ENCODE assay signal across 8 cellular contexts in genomic region chr6:119445666-119446622, GRCh38.
DNase-seq lines count a peak whose midpoint lies in the region; ATAC-seq and TF ChIP-seq lines count a peak whose summit lies in the region.

No MANE protein-coding gene starts in this region.

- DNase-seq in GM23248 (peak; percentile 64), PC-3 (peak; percentile 42), fibroblast of villous mesenchyme (ENCODE audit: low read depth) (peak; percentile 64), KG1 (lab: John Stamatoyannopoulos, UW) (no peak), KBM-7 (no peak), NCI-H1694 treated with DMSO at 0.1 percent for 48 hours (lab: John Stamatoyannopoulos, UW) (no peak)
- DNase-seq in stimulated activated effector memory CD8-positive, alpha-beta T cell treated with anti-CD3 and anti-CD28 coated beads, Interleukin-12 subunit alpha, Interleukin-12 subunit beta, amount 100 ng/mL, for 72 hours (ENCODE audit: low spot score in 2 of 2): no peak

- no peak overlapping the region for H3K4me3 Mint-ChIP-seq in stimulated activated effector memory CD8-positive, alpha-beta T cell treated with anti-CD3 and anti-CD28 coated beads, Interleukin-12 subunit alpha, Interleukin-12 subunit beta, amount 100 ng/mL, for 72 hours

- peaks cover 26% of the 10 kb centered on the region for H3K4me1 ChIP-seq in GM23248 (ENCODE audit: insufficient read depth)
- peaks cover 19% of the 10 kb centered on the region for H3K4me1 ChIP-seq in PC-3 (ENCODE audit: insufficient read depth, low read length)

- H3K36me3 Mint-ChIP-seq in stimulated activated effector memory CD8-positive, alpha-beta T cell treated with anti-CD3 and anti-CD28 coated beads, Interleukin-12 subunit alpha, Interleukin-12 subunit beta, amount 100 ng/mL, for 72 hours: no peaks in the 10 kb centered on the region

- H3K9me3 ChIP-seq in GM23248 (ENCODE audit: low read depth): no peaks in the 10 kb centered on the region
- no peaks in the 10 kb centered on the region for H3K9me3 ChIP-seq in PC-3 (ENCODE audit: low read length)

- intact Hi-C loops in PC-3 (cut with micrococcal nuclease): no loop called here

- H3K27me3 ChIP-seq in GM23248 (replicated peaks; ENCODE audit: insufficient read depth) (no peaks in the 10 kb centered on the region), PC-3 (ENCODE audit: low read length) (no peaks in the 10 kb centered on the region)

- TF ChIP-seq CTCF in PC-3 (conservative IDR thresholded peaks at IDR 0.05; ENCODE audit: low read depth, low read length): no peak
- TF ChIP-seq CTCF in fibroblast of villous mesenchyme (IDR thresholded peaks at IDR 0.05; ENCODE audit: insufficient read depth, low read depth, low read length): no peak

- H3K9me3 Mint-ChIP-seq in stimulated activated effector memory CD8-positive, alpha-beta T cell treated with anti-CD3 and anti-CD28 coated beads, Interleukin-12 subunit alpha, Interleukin-12 subunit beta, amount 100 ng/mL, for 72 hours: no peaks in the 10 kb centered on the region

- ATAC-seq in PC-3 (peak; percentile 35; the same call in 1 of the 2 replicates), GM19467 (IDR thresholded peaks at IDR 0.05; ENCODE audit: unreplicated experiment) (no peak)
- peak; percentile 77 for ATAC-seq in stimulated activated effector memory CD8-positive, alpha-beta T cell treated with anti-CD3 and anti-CD28 coated beads, Interleukin-12 subunit alpha, Interleukin-12 subunit beta, amount 100 ng/mL, for 72 hours

- in situ Hi-C loops in GM23248 (cut with MboI): no loop called here
- in situ Hi-C loops in KBM-7 (cut with MboI; ENCODE audit: low pct_unique_long_range_greater_than_20kb, low sequenced_read_pairs): no loop called here

- H2AFZ ChIP-seq in GM23248 (peak overlapping the region; percentile 68), PC-3 (ENCODE audit: low read length) (no peak overlapping the region)

- H3K27ac Mint-ChIP-seq in stimulated activated effector memory CD8-positive, alpha-beta T cell treated with anti-CD3 and anti-CD28 coated beads, Interleukin-12 subunit alpha, Interleukin-12 subunit beta, amount 100 ng/mL, for 72 hours: no peak overlapping the region

- peak overlapping the region; percentile 21; the same call in 1 of the 2 replicates for H3K4me3 ChIP-seq in GM23248
- no peak overlapping the region for H3K4me3 ChIP-seq in PC-3 (ENCODE audit: low read length)
- H3K4me3 ChIP-seq in fibroblast of villous mesenchyme (ENCODE audit: low read depth, low read length): no peak overlapping the region

- H3K79me2 ChIP-seq in GM23248 (ENCODE audit: insufficient read depth): no peaks in the 10 kb centered on the region
- no peaks in the 10 kb centered on the region for H3K79me2 ChIP-seq in PC-3 (ENCODE audit: low read length)

- H3K9me2 ChIP-seq in GM23248 (ENCODE audit: insufficient read depth) (no peaks in the 10 kb centered on the region), PC-3 (replicated peaks; ENCODE audit: low read length) (no peaks in the 10 kb centered on the region)

- H3K9ac ChIP-seq in GM23248: no peak overlapping the region
- H3K9ac ChIP-seq in PC-3 (ENCODE audit: low read length): no peak overlapping the region

- H3K27ac ChIP-seq in GM23248: peak overlapping the region; percentile 53
- 0 out of 2 replicates have a peak overlapping the region, but pooled peaks have one; percentile 27 for H3K27ac ChIP-seq in PC-3 (ENCODE audit: low read length)

- peak overlapping the region; percentile 46 for H3K4me2 ChIP-seq in GM23248 (ENCODE audit: unreplicated experiment)
- peak overlapping the region; percentile 26 for H3K4me2 ChIP-seq in PC-3 (ENCODE audit: low read length)

- no TSS peak for BruUV-seq in PC-3 (replicated peaks; lab: Mats Ljungman, UMichigan)

- CTCF ChIA-PET in PC-3 (lab: Charles Lee): no interaction called here

- no peaks in the 10 kb centered on the region for H4K20me1 ChIP-seq in GM23248 (ENCODE audit: insufficient read depth)
- no peaks in the 10 kb centered on the region for H4K20me1 ChIP-seq in PC-3 (ENCODE audit: low read length)

- WGBS in GM23248 (ENCODE audit: low coverage in 1 of 2, low lambda C conversion rate in 2 of 2, missing lambda C conversion rate in 2 of 2), 2 experiments: 77 to 80% methylated on average over 7 of the region's 7 CpGs

- no peaks in the 10 kb centered on the region for H3K36me3 ChIP-seq in GM23248 (ENCODE audit: low read depth)
- no peaks in the 10 kb centered on the region for H3K36me3 ChIP-seq in PC-3 (ENCODE audit: low read depth, low read length)

- POLR2A ChIA-PET in PC-3 (lab: Charles Lee; ENCODE audit: unreplicated experiment): no interaction called here

- peaks cover 12% of the 10 kb centered on the region for H3K4me1 Mint-ChIP-seq in stimulated activated effector memory CD8-positive, alpha-beta T cell treated with anti-CD3 and anti-CD28 coated beads, Interleukin-12 subunit alpha, Interleukin-12 subunit beta, amount 100 ng/mL, for 72 hours

- H3F3A ChIP-seq in GM23248 (ENCODE audit: insufficient read depth): peaks cover 10% of the 10 kb centered on the region
- no peaks in the 10 kb centered on the region for H3F3A ChIP-seq in PC-3 (ENCODE audit: low read length, unreplicated experiment)

Comparison
In these comparisons a context has a peak if more than half of its experiments do, and no peak if none do; other contexts are left out.
1. DNase-seq: peak in GM23248 (single experiment), PC-3 (single experiment) and fibroblast of villous mesenchyme (single experiment); none in stimulated activated effector memory CD8-positive, alpha-beta T cell treated with anti-CD3 and anti-CD28 coated beads, Interleukin-12 subunit alpha, Interleukin-12 subunit beta, amount 100 ng/mL, for 72 hours (0 of 2), KG1 (single experiment), KBM-7 (single experiment) and NCI-H1694 treated with DMSO at 0.1 percent for 48 hours (single experiment).